In genomic region chr11:112163875-112164521, GRCh38 we compare ENCODE assay signal across 9 cellular contexts. TPM values are rescaled to one million over a fixed set of nuclear protein-coding genes. Genes with fewer than 3 reads are reported as not detected.
A peak's percentile ranks its signal among the peaks of the same experiment; 100 is the strongest.
DNase-seq lines count a peak whose midpoint lies in the region; ATAC-seq and TF ChIP-seq lines count a peak whose summit lies in the region.
"Had no signal": no experiment of that assay in that cellular context is flagged by ENCODE, and none has a peak within 500 bp of the region (broad histone marks: within the 10 kb centered on the region; RNA-seq: fewer than 3 reads in every experiment).

IL18 (minus strand) TSS chr11:112164094; CDS start chr11:112155053, 9,041 bp downstream.

- no peak within 1 kb of the TSS for H3K4me3 ChIP-seq in endodermal cell (ENCODE audit: low read length)

- no peaks in the 10 kb centered on the region for H3K9me3 ChIP-seq in endodermal cell (ENCODE audit: control insufficient read depth, low read length)

- H3K4me1 Mint-ChIP-seq in endodermal cell = no peaks in the 10 kb centered on the region

- H3K27me3 Mint-ChIP-seq in endodermal cell (ENCODE audit: insufficient read depth) = peaks cover 2% of the 10 kb centered on the region

- H3K9ac ChIP-seq in endodermal cell (ENCODE audit: extremely low read depth, low read length, poor library complexity, severe bottlenecking) = no peak within 1 kb of the TSS

- no peaks in the 10 kb centered on the region for H3K4me1 ChIP-seq in endodermal cell (ENCODE audit: control insufficient read depth, insufficient read depth, low read length)

- in situ Hi-C loops in ACHN (cut with HindIII; ENCODE audit: low pct_ligation_motif_present, low pct_unique_long_range_greater_than_20kb, low sequenced_read_pairs) = no loop called here

- H3K4me3 Mint-ChIP-seq in endodermal cell = no peak within 1 kb of the TSS

- no peak for TF ChIP-seq CTCF in endodermal cell (conservative IDR thresholded peaks at IDR 0.05)

- no peaks in the 10 kb centered on the region for H3K36me3 Mint-ChIP-seq in endodermal cell (ENCODE audit: low read depth)

- WGBS in endodermal cell (ENCODE audit: insufficient coverage in 1 of 2, insufficient read length in 1 of 2), 2 experiments = 72 to 93% methylated on average over 8 to 12 of the region's 12 CpGs

- H3K27ac Mint-ChIP-seq in endodermal cell = no peak within 1 kb of the TSS

- H3K27me3 ChIP-seq in endodermal cell (ENCODE audit: control insufficient read depth, insufficient read depth, low read length, poor library complexity, severe bottlenecking) = no peaks in the 10 kb centered on the region

- no peak within 1 kb of the TSS for H3K27ac ChIP-seq in endodermal cell (ENCODE audit: low read depth, low read length)

- ATAC-seq in GM21367 (IDR thresholded peaks at IDR 0.05; ENCODE audit: unreplicated experiment) (no peak), HG03139 (IDR thresholded peaks at IDR 0.05; ENCODE audit: unreplicated experiment) (no peak)

- no peaks in the 10 kb centered on the region for H3K9me3 Mint-ChIP-seq in endodermal cell

- H3K36me3 ChIP-seq in endodermal cell (ENCODE audit: control insufficient read depth, insufficient read depth, low read length) = no peaks in the 10 kb centered on the region

- peak; percentile 89 for DNase-seq in ACHN
- DNase-seq in NCI-H226 = peak; percentile 79
- peak; percentile 75 for DNase-seq in endodermal cell
- DNase-seq in mucosa of gallbladder (ENCODE audit: low spot score) = peak; percentile 83
- no peak for DNase-seq in retina
- no peak for DNase-seq in NCI-H1105 (lab: John Stamatoyannopoulos, UW)

RNA-seq across cellular contexts. Expression of gene IL18, which starts in this region (rescaled TPM):
- under 1 TPM in 1 of 2 donors, not detected in 1; 1.00 TPM for total RNA-seq in endodermal cell
- not detected for polyA plus RNA-seq in endodermal cell (2013, experiment 1 of 2)
- polyA plus RNA-seq in endodermal cell (2013, experiment 2 of 2) = 0.29 TPM
- 34.3 TPM for total RNA-seq in mucosa of gallbladder
- total RNA-seq: Daoy had no signal

Comparison
In these comparisons a context has a peak if more than half of its experiments do, and no peak if none do; other contexts are left out.
1. RNA of gene IL18 (total RNA-seq): 34.3 TPM in mucosa of gallbladder (single experiment); 1.00 TPM in endodermal cell; every median in the first group is over 10 times any median in the second.
2. Peak in DNase-seq in endodermal cell; RNA of the gene not detected or under 1 TPM.
3. DNase-seq: peak in ACHN (single experiment), NCI-H226 (single experiment) and mucosa of gallbladder (single experiment); none in retina (single experiment) and NCI-H1105 (single experiment).